In genomic region chr9:110255417-110256141, GRCh38 we compare ENCODE assay signal across 8 cellular contexts. TPM values are rescaled to one million over a fixed set of nuclear protein-coding genes. Genes with fewer than 3 reads are reported as not detected.
DNase-seq lines count a peak whose midpoint lies in the region; ATAC-seq and TF ChIP-seq lines count a peak whose summit lies in the region.

No MANE protein-coding gene starts in this region.

- intact Hi-C loops in heart right ventricle (cut with DNase I): no loop called here
- intact Hi-C loops in posterior vena cava (cut with DNase I): no loop called here

- 0 to 1% methylated on average over 52 to 54 of the region's 54 CpGs for WGBS in heart right ventricle, 2 donors

- TF ChIP-seq CTCF in heart right ventricle (IDR thresholded peaks at IDR 0.05): no peak

- peak overlapping the region; percentile 94 for H3K4me2 ChIP-seq in BLaER1

- H3K4me3 ChIP-seq in BLaER1: peak overlapping the region; percentile 94
- peak overlapping the region; percentile 89 for H3K4me3 ChIP-seq in adipocyte (ENCODE audit: low read length)
- H3K4me3 ChIP-seq in heart right ventricle: peak overlapping the region; percentile 89 to 99 (median 96)

- H3K4me1 ChIP-seq in BLaER1: peaks cover 31% of the 10 kb centered on the region
- peaks cover 36% of the 10 kb centered on the region for H3K4me1 ChIP-seq in adipocyte (ENCODE audit: control insufficient read depth, insufficient read depth, low read length)
- peaks cover 2 to 49% (median 25%) of the 10 kb centered on the region in 9 donors for H3K4me1 ChIP-seq in heart right ventricle

- H3K9me3 ChIP-seq in BLaER1 (no peaks in the 10 kb centered on the region), adipocyte (ENCODE audit: control insufficient read depth, low read length) (no peaks in the 10 kb centered on the region), heart right ventricle (no peaks in the 10 kb centered on the region)

- H3K9ac ChIP-seq in BLaER1: peak overlapping the region; percentile 92
- H3K9ac ChIP-seq in adipocyte (ENCODE audit: low read length): peak overlapping the region; percentile 92

- H3K27ac ChIP-seq in BLaER1 (peak overlapping the region; percentile 93), heart right ventricle (peak overlapping the region; percentile 41 to 94 (median 90))

- H4K20me1 ChIP-seq in BLaER1: peaks cover 51% of the 10 kb centered on the region

- ATAC-seq in GM19351 (IDR thresholded peaks at IDR 0.05; ENCODE audit: unreplicated experiment) (peak; percentile 22), HG03457 (IDR thresholded peaks at IDR 0.05; ENCODE audit: unreplicated experiment) (peak; percentile 15), heart right ventricle (peak; percentile 26 to 67 (median 56))

- peak; percentile 35 for DNase-seq in SK-N-DZ (ENCODE audit: low spot score)
- peak; percentile 81 for DNase-seq in adipocyte (ENCODE audit: low read depth)
- peak; percentile 52 to 56 for DNase-seq in heart right ventricle
- DNase-seq in posterior vena cava (ENCODE audit: low spot score): peak; percentile 87
- DNase-seq in NCI-H1436 treated with DMSO at 0.1 percent for 48 hours (lab: John Stamatoyannopoulos, UW): no peak

- no peaks in the 10 kb centered on the region for H3K27me3 ChIP-seq in BLaER1
- H3K27me3 ChIP-seq in adipocyte (replicated peaks; ENCODE audit: control insufficient read depth, insufficient read depth, low read length): no peaks in the 10 kb centered on the region
- no peaks in the 10 kb centered on the region for H3K27me3 ChIP-seq in heart right ventricle

- peaks cover 11% of the 10 kb centered on the region for H3K36me3 ChIP-seq in BLaER1
- peaks cover 2% of the 10 kb centered on the region for H3K36me3 ChIP-seq in adipocyte (ENCODE audit: control insufficient read depth, insufficient read depth, low read length, severe bottlenecking)
- H3K36me3 ChIP-seq in heart right ventricle: peaks cover 0 to 8% (median 0%) of the 10 kb centered on the region in 9 donors

RNA-seq across cellular contexts. Expression of gene TXN, which starts 0.7 kb away (rescaled TPM):
- 340 and 345 TPM in 2 replicates for polyA plus RNA-seq in SK-N-DZ (2014; cell fraction: cytosol; rRNA removed)
- 256 and 340 TPM in 2 replicates for polyA plus RNA-seq in SK-N-DZ (2014; cell fraction: nucleus; rRNA removed)
- 100 to 1,000 TPM in 1 of 10 donors, 10 to 100 TPM in 9; 50.7 to 113 (median 56.1) TPM for total RNA-seq in heart right ventricle
- polyA plus RNA-seq in heart right ventricle: 100 to 1,000 TPM; 108 to 134 TPM
- 100 to 1,000 TPM; 132 to 212 TPM for total RNA-seq in posterior vena cava

RNA-seq across cellular contexts. Expression of gene C9orf152, which starts 47.6 kb away (rescaled TPM):
- not detected in 2 replicates for polyA plus RNA-seq in SK-N-DZ (2014; cell fraction: cytosol; rRNA removed)
- polyA plus RNA-seq in SK-N-DZ (2014; cell fraction: nucleus; rRNA removed): not detected in 2 replicates
- total RNA-seq in heart right ventricle (not detected), posterior vena cava (not detected)
- polyA plus RNA-seq in heart right ventricle: not detected
